ENCODE assay signal across 10 cellular contexts in the genomic region with DNA sequence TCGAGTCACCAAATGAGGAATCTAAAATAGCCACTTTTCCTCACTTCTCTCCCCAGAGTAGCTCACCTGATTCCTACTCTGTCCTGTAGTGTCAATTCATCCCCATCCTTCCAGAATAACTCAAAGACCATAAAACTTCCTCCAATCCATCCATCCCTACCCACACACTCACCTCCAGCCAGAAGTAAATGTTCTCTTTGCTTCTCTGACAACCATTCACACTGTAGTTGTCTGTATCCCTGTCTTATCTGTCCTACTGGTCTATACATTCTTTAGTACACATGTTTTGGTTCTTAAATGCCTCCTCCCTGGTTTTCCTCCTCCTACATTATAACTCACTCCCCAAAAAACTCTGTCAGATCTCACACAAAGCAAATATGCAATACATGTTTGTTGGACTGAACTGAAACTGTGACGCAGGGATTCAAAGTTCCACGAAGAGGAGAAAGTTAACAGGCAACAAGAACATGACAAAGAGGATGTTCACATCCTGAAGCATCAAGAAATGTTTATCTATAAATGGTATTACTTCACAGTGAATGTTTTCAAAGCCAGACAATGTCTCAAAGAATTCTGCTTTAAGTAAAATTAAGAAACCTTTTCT. TPM values are rescaled to one million over a fixed set of nuclear protein-coding genes. Genes with fewer than 3 reads are reported as not detected.
DNase-seq lines count a peak whose midpoint lies in the region; ATAC-seq and TF ChIP-seq lines count a peak whose summit lies in the region.
"Had no signal": no experiment of that assay in that cellular context is flagged by ENCODE, and none has a peak within 500 bp of the region (broad histone marks: within the 10 kb centered on the region; RNA-seq: fewer than 3 reads in every experiment).

No MANE protein-coding gene starts in this region.

- H3K36me3 ChIP-seq in muscle layer of duodenum (ENCODE audit: control insufficient read depth in 1 of 2, insufficient read depth in 2 of 2, low read length in 2 of 2) = peaks cover 0 to 4% of the 10 kb centered on the region in 2 donors
- no peaks in the 10 kb centered on the region for H3K36me3 ChIP-seq in CD8-positive, alpha-beta memory T cell (ENCODE audit: insufficient read depth, low read length)

- POLR2A ChIA-PET in AG04450 (lab: Yijun Ruan, JAX) = interaction anchor here (1.1 to 1.2 kb wide), 2 partner anchors 9 to 15 kb away, joined by 3 to 10 read pairs; no protein-coding TSS in a partner anchor
- POLR2A ChIA-PET in CD8-positive, alpha-beta memory T cell (lab: Charles Lee) = interaction anchor here (2.6 kb wide), 1 partner anchor 11 kb away, joined by 11 read pairs; a partner anchor contains a TSS

- H3K9me3 ChIP-seq in AG04450 (ENCODE audit: control insufficient read depth, insufficient read depth, low read length) (no peaks in the 10 kb centered on the region), muscle layer of duodenum (ENCODE audit: control insufficient read depth in 1 of 2, low read length in 2 of 2) (no peaks in the 10 kb centered on the region)
- no peaks in the 10 kb centered on the region for H3K9me3 ChIP-seq in CD8-positive, alpha-beta memory T cell (ENCODE audit: low read length)

- H3K27me3 ChIP-seq in AG04450 (ENCODE audit: control insufficient read depth, insufficient read depth, low read length) (no peaks in the 10 kb centered on the region), muscle layer of duodenum (ENCODE audit: low read depth, low read length) (no peaks in the 10 kb centered on the region)
- no peaks in the 10 kb centered on the region for H3K27me3 ChIP-seq in CD8-positive, alpha-beta memory T cell (ENCODE audit: insufficient read depth, low read length, poor library complexity, severe bottlenecking)

- peak overlapping the region; percentile 86 for H3K27ac ChIP-seq in AG04450 (ENCODE audit: low read depth, low read length)
- peak overlapping the region; percentile 78 for H3K27ac ChIP-seq in muscle layer of duodenum (ENCODE audit: low read length)
- no peak overlapping the region for H3K27ac ChIP-seq in CD8-positive, alpha-beta memory T cell (ENCODE audit: low read depth, low read length)

- CTCF ChIA-PET in AG04450 (lab: Charles Lee) = no interaction called here
- CTCF ChIA-PET in CD8-positive, alpha-beta memory T cell (lab: Charles Lee) = no interaction called here

- no peak for TF ChIP-seq POLR2A in GM18505 (IDR thresholded peaks at IDR 0.05; ENCODE audit: borderline replicate concordance, extremely low read depth, insufficient read depth, insufficient read length)

- DNase-seq in AG04450 (ENCODE audit: low read depth, low spot score) = peak; percentile 73
- DNase-seq in HFFc6 = peak; percentile 79
- DNase-seq in choroid plexus epithelial cell (ENCODE audit: low read depth) = peak; percentile 91
- no peak for DNase-seq in CD8-positive, alpha-beta memory T cell
- DNase-seq in glomerular visceral epithelial cell (ENCODE audit: extremely low spot score) = no peak
- DNase-seq: DMS79; effector CD8-positive, alpha-beta T cell had no signal

- H3K4me3 Mint-ChIP-seq in HFFc6 = no peak overlapping the region
- no peak overlapping the region for H3K4me3 Mint-ChIP-seq in CD8-positive, alpha-beta memory T cell

- ATAC-seq in GM18505 (IDR thresholded peaks at IDR 0.05; ENCODE audit: unreplicated experiment) = no peak
- no peak for ATAC-seq in GM21381 (IDR thresholded peaks at IDR 0.05; ENCODE audit: unreplicated experiment)

- no peaks in the 10 kb centered on the region for H3K9me3 Mint-ChIP-seq in HFFc6
- no peaks in the 10 kb centered on the region for H3K9me3 Mint-ChIP-seq in CD8-positive, alpha-beta memory T cell

- no peak overlapping the region for H3K27ac Mint-ChIP-seq in HFFc6
- no peak overlapping the region for H3K27ac Mint-ChIP-seq in CD8-positive, alpha-beta memory T cell

- H3K4me3 ChIP-seq in AG04450 (ENCODE audit: low read depth, low read length) = peak overlapping the region; percentile 12
- no peak overlapping the region for H3K4me3 ChIP-seq in choroid plexus epithelial cell (ENCODE audit: low read depth, low read length)
- no peak overlapping the region for H3K4me3 ChIP-seq in muscle layer of duodenum (ENCODE audit: low read depth in 1 of 2, low read length in 2 of 2)
- no peak overlapping the region for H3K4me3 ChIP-seq in CD8-positive, alpha-beta memory T cell (ENCODE audit: low read length)

- peaks cover 2% of the 10 kb centered on the region for H3K4me1 Mint-ChIP-seq in HFFc6 (ENCODE audit: low read depth)
- peaks cover 2 to 28% (median 17%) of the 10 kb centered on the region in 3 donors for H3K4me1 Mint-ChIP-seq in CD8-positive, alpha-beta memory T cell

- H3K27me3 Mint-ChIP-seq in HFFc6 (ENCODE audit: insufficient read depth) = no peaks in the 10 kb centered on the region; the same call in 1 of the 2 replicates
- no peaks in the 10 kb centered on the region for H3K27me3 Mint-ChIP-seq in CD8-positive, alpha-beta memory T cell

- H3K4me1 ChIP-seq in muscle layer of duodenum (ENCODE audit: control insufficient read depth in 1 of 2, insufficient read depth in 2 of 2, low read length in 2 of 2) = peaks cover 11 to 27% of the 10 kb centered on the region in 2 donors
- peaks cover 73% of the 10 kb centered on the region for H3K4me1 ChIP-seq in CD8-positive, alpha-beta memory T cell (ENCODE audit: insufficient read depth, low read length)

- TF ChIP-seq CTCF in AG04450 (IDR thresholded peaks at IDR 0.05; ENCODE audit: low read depth, low read length) = no peak
- TF ChIP-seq CTCF in HFFc6 (IDR thresholded peaks at IDR 0.05) = no peak
- no peak for TF ChIP-seq CTCF in choroid plexus epithelial cell (conservative IDR thresholded peaks at IDR 0.05; ENCODE audit: low read depth, low read length)

- H3K36me3 Mint-ChIP-seq in HFFc6 (ENCODE audit: low read depth) = no peaks in the 10 kb centered on the region
- peaks cover 0 to 1% (median 0%) of the 10 kb centered on the region in 3 donors for H3K36me3 Mint-ChIP-seq in CD8-positive, alpha-beta memory T cell

RNA-seq across cellular contexts. Expression of a gene that starts 11.0 kb away (rescaled TPM):
- polyA plus RNA-seq in AG04450 (2011; rRNA removed) = 40.4 and 48.1 TPM in 2 replicates
- 111 and 115 TPM in 2 replicates for polyA minus RNA-seq in AG04450 (2011; rRNA and poly(A)+ RNA removed)
- total RNA-seq in HFFc6 (2021; fragmentation: NEBNext Ultra II Directional; extraction: Animal tissue kit (Norgen Biotek cat#: 25700)) = 10 to 100 TPM; 21.6 to 30.1 (median 26.4) TPM
- total RNA-seq in CD8-positive, alpha-beta memory T cell = 10 to 100 TPM; 59.5 to 59.6 TPM
- 16.5 TPM for polyA plus RNA-seq in CD8-positive, alpha-beta memory T cell

Comparison
In these comparisons a context has a peak if more than half of its experiments do, and no peak if none do; other contexts are left out.
1. DNase-seq: peak in AG04450 (single experiment), HFFc6 (single experiment) and choroid plexus epithelial cell (single experiment); none in CD8-positive, alpha-beta memory T cell (0 of 5) and glomerular visceral epithelial cell (single experiment).